In the genomic region with DNA sequence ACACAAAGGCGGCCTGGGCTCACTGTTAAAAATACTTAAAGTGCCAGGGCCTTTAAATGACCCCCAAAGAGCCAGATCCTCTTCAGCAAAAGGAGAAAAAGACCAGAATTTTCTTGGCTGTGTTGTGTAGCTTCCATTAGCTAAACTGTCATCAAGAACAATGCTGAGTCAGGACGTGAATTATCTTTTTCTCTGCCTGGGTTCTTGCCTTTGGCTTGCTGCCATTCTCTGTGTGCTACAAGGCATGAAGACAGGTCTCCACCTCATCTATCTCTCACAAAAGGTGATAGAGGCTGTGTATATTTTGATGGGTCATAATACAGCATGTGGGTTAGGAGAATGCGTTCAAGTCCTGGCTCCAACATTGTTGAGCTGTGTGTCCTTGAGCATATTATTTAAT, we compare ENCODE assay signal across 14 cellular contexts. TPM values are rescaled to one million over a fixed set of nuclear protein-coding genes. Genes with fewer than 3 reads are reported as not detected.
DNase-seq lines count a peak whose midpoint lies in the region; ATAC-seq and TF ChIP-seq lines count a peak whose summit lies in the region.
"Had no signal": no experiment of that assay in that cellular context is flagged by ENCODE, and none has a peak within 500 bp of the region (broad histone marks: within the 10 kb centered on the region; RNA-seq: fewer than 3 reads in every experiment).

No MANE protein-coding gene starts in this region.

- no peak overlapping the region for H4K5ac ChIP-seq in IMR-90 (ENCODE audit: low read depth, low read length)

- no peak overlapping the region for H3K18ac ChIP-seq in IMR-90 (ENCODE audit: low read depth, low read length)

- in situ Hi-C loops in IMR-90 (cut with MboI; ENCODE audit: low sequenced_read_pairs), result no loop called here

- no peak for TF ChIP-seq RAD21 in IMR-90 (IDR thresholded peaks at IDR 0.05; ENCODE audit: low read length)

- H3K9me1 ChIP-seq in IMR-90 (ENCODE audit: insufficient read depth, low read length), result no peaks in the 10 kb centered on the region

- DNase-seq in NCI-H2171 treated with DMSO at 0.1 percent for 48 hours (lab: John Stamatoyannopoulos, UW), result peak; percentile 11
- no peak for DNase-seq in NCI-H2171 (lab: John Stamatoyannopoulos, UW)
- DNase-seq in IMR-90, result no peak
- DNase-seq in erythroblast (lab: John Stamatoyannopoulos, UW), result peak; percentile 6 to 10
- DNase-seq in foreskin melanocyte, result no peak
- no peak for DNase-seq in dorsolateral prefrontal cortex
- DNase-seq in activated CD8-positive, alpha-beta memory T cell treated with anti-CD3 and anti-CD28 coated beads, Interleukin-2, amount 50 U/mL, for 48 hours, result no peak
- DNase-seq: C1 segment of cervical spinal cord; CD4-positive, alpha-beta T cell; DND-41; GDM1; GOT3; H9 had no signal

- POLR2A ChIA-PET in IMR-90 (lab: Charles Lee; ENCODE audit: unreplicated experiment), result no interaction called here

- H3K4ac ChIP-seq in IMR-90 (ENCODE audit: low read depth, low read length), result no peak overlapping the region

- H4K20me1 ChIP-seq in IMR-90 (ENCODE audit: insufficient read depth, low read length), result no peaks in the 10 kb centered on the region

- H3K36me3 ChIP-seq in IMR-90 (ENCODE audit: control insufficient read depth, insufficient read depth, low read length) (no peaks in the 10 kb centered on the region), parathyroid adenoma (ENCODE audit: control insufficient read depth, insufficient read depth, low read length) (no peaks in the 10 kb centered on the region)

- WGBS in IMR-90 (ENCODE audit: extremely low coverage in 2 of 2, insufficient read length in 1 of 2), 2 experiments, result no CpG with 5 or more reads among the region's 3 CpGs

- TF ChIP-seq POLR2A in IMR-90 (IDR thresholded peaks at IDR 0.05; ENCODE audit: low read depth, low read length) (no peak), erythroblast (IDR thresholded peaks at IDR 0.05; ENCODE audit: low read length) (no peak)

- no peak overlapping the region for H4K8ac ChIP-seq in IMR-90 (ENCODE audit: low read depth in 2 of 2, low read length in 2 of 2)

- dilution Hi-C loops in IMR-90 (cut with HindIII; ENCODE audit: low sequenced_read_pairs, unreplicated experiment), result no loop called here

- TF ChIP-seq CTCF in IMR-90 (conservative IDR thresholded peaks at IDR 0.05; ENCODE audit: low read depth, low read length) (no peak), parathyroid adenoma (IDR thresholded peaks at IDR 0.05) (no peak), dorsolateral prefrontal cortex (IDR thresholded peaks at IDR 0.05 in 54 of 56, conservative IDR thresholded peaks at IDR 0.05 in 2 of 56; ENCODE audit: low read depth in 1 of 56, partially characterized antibody in 56 of 56) (no peak)

- H3K4me2 ChIP-seq in IMR-90 (ENCODE audit: low read depth, low read length) (no peak overlapping the region), parathyroid adenoma (ENCODE audit: low read length) (no peak overlapping the region)

- H2AK9ac ChIP-seq in IMR-90 (replicated peaks; ENCODE audit: low read depth, low read length, poor library complexity), result no peak overlapping the region

- H3K79me2 ChIP-seq in parathyroid adenoma, result no peaks in the 10 kb centered on the region

- no peak overlapping the region for H2BK15ac ChIP-seq in IMR-90 (ENCODE audit: low read depth, low read length)

- no peaks in the 10 kb centered on the region for H3K27me3 ChIP-seq in IMR-90 (ENCODE audit: control insufficient read depth, insufficient read depth, low read length)
- H3K27me3 ChIP-seq in parathyroid adenoma (ENCODE audit: control insufficient read depth, insufficient read depth, low read length), result no peaks in the 10 kb centered on the region
- no peaks in the 10 kb centered on the region for H3K27me3 ChIP-seq in dorsolateral prefrontal cortex

- H3K4me3 ChIP-seq in IMR-90 (ENCODE audit: insufficient read depth, low read depth, low read length) (no peak overlapping the region), parathyroid adenoma (ENCODE audit: low read depth, low read length) (no peak overlapping the region), dorsolateral prefrontal cortex (no peak overlapping the region)

- BruUV-seq in IMR-90 (replicated peaks; lab: Mats Ljungman, UMichigan), result no TSS peak

- H3K27ac ChIP-seq in IMR-90 (ENCODE audit: insufficient read depth, low read length) (no peak overlapping the region), parathyroid adenoma (no peak overlapping the region), dorsolateral prefrontal cortex (no peak overlapping the region)

- no peak overlapping the region for H2AK5ac ChIP-seq in IMR-90 (ENCODE audit: low read depth, low read length)

- no peak overlapping the region for H4K91ac ChIP-seq in IMR-90 (ENCODE audit: insufficient read depth, low read depth, low read length)

- CTCF ChIA-PET in IMR-90 (lab: Yijun Ruan, JAX), result no interaction called here

- no peaks in the 10 kb centered on the region for H3K9me3 ChIP-seq in IMR-90 (ENCODE audit: control insufficient read depth, insufficient read depth, low read length)
- no peaks in the 10 kb centered on the region for H3K9me3 ChIP-seq in parathyroid adenoma (ENCODE audit: control insufficient read depth, low read length)

- H2BK120ac ChIP-seq in IMR-90 (ENCODE audit: low read depth, low read length), result no peak overlapping the region

- no peak overlapping the region for H2BK5ac ChIP-seq in IMR-90 (ENCODE audit: low read depth, low read length, poor library complexity, severe bottlenecking)

- no peak overlapping the region for H2AFZ ChIP-seq in IMR-90 (replicated peaks; ENCODE audit: low read length, poor library complexity)
- H2AFZ ChIP-seq in parathyroid adenoma, result peak overlapping the region; percentile 2

- ATAC-seq in IMR-90 (ENCODE audit: low read depth), result no peak

- intact Hi-C loops in IMR-90 (cut with micrococcal nuclease), result no loop called here
- intact Hi-C loops in dorsolateral prefrontal cortex (cut with DNase I), result loop anchor here in 1 of 2 donors (10.0 kb wide), 1 partner anchor 181 kb away; the partner anchor contains the start of gene CACNA2D3

- H3K79me1 ChIP-seq in IMR-90 (ENCODE audit: low read depth in 1 of 2, low read length in 2 of 2), result no peaks in the 10 kb centered on the region

- no peak overlapping the region for H3K23ac ChIP-seq in IMR-90 (ENCODE audit: low read depth, low read length)

- H3K9ac ChIP-seq in IMR-90 (ENCODE audit: low read depth, low read length) (no peak overlapping the region), parathyroid adenoma (no peak overlapping the region)

- H3K56ac ChIP-seq in IMR-90 (ENCODE audit: extremely low read depth, insufficient read depth, low read length), result no peak overlapping the region

- H2BK20ac ChIP-seq in IMR-90 (ENCODE audit: low read depth, low read length), result no peak overlapping the region

- H3K14ac ChIP-seq in IMR-90 (replicated peaks; ENCODE audit: low read depth, low read length), result no peak overlapping the region

- H3K4me1 ChIP-seq in IMR-90 (ENCODE audit: control insufficient read depth, insufficient read depth, low read length), result no peaks in the 10 kb centered on the region
- no peaks in the 10 kb centered on the region for H3K4me1 ChIP-seq in parathyroid adenoma

TF ChIP-seq in IMR-90, 13 proteins besides CTCF, POLR2A, EP300 and RAD21:
- TF ChIP-seq MAZ (IDR thresholded peaks at IDR 0.05; ENCODE audit: borderline replicate concordance, low read depth, low read length) (no peak), MXI1 (IDR thresholded peaks at IDR 0.05; ENCODE audit: borderline replicate concordance, low read depth, low read length) (no peak), SMC3 (IDR thresholded peaks at IDR 0.05; ENCODE audit: low read depth, low read length) (no peak), RFX5 (IDR thresholded peaks at IDR 0.05; ENCODE audit: low read depth, low read length) (no peak), MAFK (IDR thresholded peaks at IDR 0.05; ENCODE audit: low read depth, low read length) (0 out of 2 replicates have a peak, but pooled peaks have one; percentile 6), NFE2L2 (IDR thresholded peaks at IDR 0.05; ENCODE audit: low read depth, low read length) (no peak), CEBPB (IDR thresholded peaks at IDR 0.05; ENCODE audit: low read depth, low read length) (no peak)
- TF ChIP-seq, protein P1, sequence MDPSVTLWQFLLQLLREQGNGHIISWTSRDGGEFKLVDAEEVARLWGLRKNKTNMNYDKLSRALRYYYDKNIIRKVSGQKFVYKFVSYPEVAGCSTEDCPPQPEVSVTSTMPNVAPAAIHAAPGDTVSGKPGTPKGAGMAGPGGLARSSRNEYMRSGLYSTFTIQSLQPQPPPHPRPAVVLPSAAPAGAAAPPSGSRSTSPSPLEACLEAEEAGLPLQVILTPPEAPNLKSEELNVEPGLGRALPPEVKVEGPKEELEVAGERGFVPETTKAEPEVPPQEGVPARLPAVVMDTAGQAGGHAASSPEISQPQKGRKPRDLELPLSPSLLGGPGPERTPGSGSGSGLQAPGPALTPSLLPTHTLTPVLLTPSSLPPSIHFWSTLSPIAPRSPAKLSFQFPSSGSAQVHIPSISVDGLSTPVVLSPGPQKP (IDR thresholded peaks at IDR 0.05; ENCODE audit: borderline replicate concordance, low read depth, low read length), result no peak

RNA-seq across cellular contexts. Expression of gene SELENOK, which starts 52.4 kb away (rescaled TPM):
- total RNA-seq in IMR-90 (2012; rRNA removed) (19.2 and 37.1 TPM in 2 replicates), dorsolateral prefrontal cortex (10 to 100 TPM; 24.0 to 95.9 (median 41.2) TPM)
- polyA plus RNA-seq in IMR-90 (2012; rRNA removed), result 35.5 and 36.2 TPM in 2 replicates
- polyA plus RNA-seq in IMR-90 (2012; cell fraction: cytosol; rRNA removed), result 7.9 and 31.3 TPM in 2 replicates
- 1.6 and 16.1 TPM in 2 replicates for polyA plus RNA-seq in IMR-90 (2012; cell fraction: nucleus; rRNA removed; ENCODE audit: low replicate concordance)

Comparison
In these comparisons a context has a peak if more than half of its experiments do, and no peak if none do; other contexts are left out.
1. DNase-seq: peak in NCI-H2171 treated with DMSO at 0.1 percent for 48 hours (single experiment) and erythroblast (2 of 2); none in NCI-H2171 (single experiment), IMR-90 (single experiment), foreskin melanocyte (single experiment), dorsolateral prefrontal cortex (0 of 10) and activated CD8-positive, alpha-beta memory T cell treated with anti-CD3 and anti-CD28 coated beads, Interleukin-2, amount 50 U/mL, for 48 hours (single experiment).